ENCODE assay signal across 16 cellular contexts in the genomic region with DNA sequence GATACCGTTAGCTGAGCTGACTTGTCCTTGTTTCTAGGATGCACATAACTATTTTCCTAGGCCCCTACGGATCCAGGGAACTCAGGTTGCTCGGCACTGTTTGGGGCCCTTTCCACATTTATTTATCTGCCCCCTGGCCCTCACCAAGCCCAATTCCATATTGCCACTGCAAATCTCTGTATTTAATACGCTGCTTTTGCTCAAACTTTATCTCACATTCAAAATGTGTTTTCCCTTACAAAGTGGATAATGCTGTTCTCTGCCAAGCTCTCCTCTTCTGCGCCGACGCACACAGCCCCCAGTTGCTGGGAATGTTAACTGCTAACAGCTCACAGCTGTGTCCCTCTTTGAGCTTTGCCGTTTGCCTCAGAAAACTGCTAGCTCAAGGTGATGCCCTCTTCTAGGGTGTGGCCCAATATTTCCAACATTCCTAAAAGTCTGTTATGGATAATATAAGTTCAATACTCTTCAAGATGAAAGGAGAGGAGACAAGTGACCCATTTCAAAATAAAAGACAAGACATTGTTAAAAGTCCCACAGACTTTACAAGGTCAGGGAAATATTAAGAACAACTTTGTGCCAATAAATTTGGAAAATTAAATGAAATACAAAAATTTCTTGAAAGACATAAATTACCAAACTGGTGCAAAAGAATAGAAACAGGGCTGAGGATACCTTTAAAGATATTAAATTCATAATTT.
"Had no signal": no experiment of that assay in that cellular context is flagged by ENCODE, and none has a peak within 500 bp of the region (broad histone marks: within the 10 kb centered on the region; RNA-seq: fewer than 3 reads in every experiment).

No MANE protein-coding gene starts in this region.

- H3K27ac Mint-ChIP-seq: activated CD4-positive, alpha-beta memory T cell treated with anti-CD3 and anti-CD28 coated beads, Interleukin-2, amount 10 ng/mL, durations not matched to agents 7 days and 5 days; activated CD4-positive, alpha-beta T cell treated with anti-CD3 and anti-CD28 coated beads for 36 hours; activated naive CD8-positive, alpha-beta T cell; progenitor cell of endocrine pancreas; stimulated activated naive CD8-positive, alpha-beta T cell treated with anti-CD3 and anti-CD28 coated beads, Interleukin-15, amount 100 ng/mL, for 72 hours had no signal

- H3K27ac ChIP-seq: foreskin keratinocyte, left lung, neutrophil, testis, vagina, VCaP had no signal

- H3K4me3 Mint-ChIP-seq: activated CD4-positive, alpha-beta memory T cell treated with anti-CD3 and anti-CD28 coated beads, Interleukin-2, amount 10 ng/mL, durations not matched to agents 7 days and 5 days; activated CD4-positive, alpha-beta T cell treated with anti-CD3 and anti-CD28 coated beads for 36 hours; activated naive CD8-positive, alpha-beta T cell; stimulated activated naive CD8-positive, alpha-beta T cell treated with anti-CD3 and anti-CD28 coated beads, Interleukin-15, amount 100 ng/mL, for 72 hours had no signal

- H3K27me3 ChIP-seq: foreskin keratinocyte, left lung, neutrophil, testis, vagina had no signal

- H3K9me3 Mint-ChIP-seq: activated CD4-positive, alpha-beta memory T cell treated with anti-CD3 and anti-CD28 coated beads, Interleukin-2, amount 10 ng/mL, durations not matched to agents 7 days and 5 days; stimulated activated naive CD8-positive, alpha-beta T cell treated with anti-CD3 and anti-CD28 coated beads, Interleukin-15, amount 100 ng/mL, for 72 hours had no signal

- H3K36me3 ChIP-seq: left lung, neutrophil, vagina had no signal

- DNase-seq: activated CD4-positive, alpha-beta memory T cell treated with anti-CD3 and anti-CD28 coated beads, Interleukin-2, amount 10 ng/mL, durations not matched to agents 7 days and 5 days; activated CD4-positive, alpha-beta T cell treated with anti-CD3 and anti-CD28 coated beads for 36 hours; activated gamma-delta T cell; activated T-cell treated with anti-CD3 and anti-CD28 coated beads, Interleukin-2, amount 50 U/mL, for 48 hours; dermis blood vessel endothelial cell; foreskin keratinocyte; left lung; stimulated activated CD4-positive, alpha-beta T cell treated with anti-CD3 and anti-CD28 coated beads, Interleukin-4, amount 100 ng/mL, for 1 hour; stimulated activated naive CD8-positive, alpha-beta T cell treated with anti-CD3 and anti-CD28 coated beads, Interleukin-15, amount 100 ng/mL, for 72 hours; T1000; testis had no signal

- H3K9me3 ChIP-seq: left lung, neutrophil, testis, vagina had no signal

- ATAC-seq: activated CD4-positive, alpha-beta T cell treated with anti-CD3 and anti-CD28 coated beads for 36 hours; foreskin keratinocyte; left lung; stimulated activated naive CD8-positive, alpha-beta T cell treated with anti-CD3 and anti-CD28 coated beads, Interleukin-15, amount 100 ng/mL, for 72 hours had no signal

- H3K4me1 Mint-ChIP-seq: activated CD4-positive, alpha-beta memory T cell treated with anti-CD3 and anti-CD28 coated beads, Interleukin-2, amount 10 ng/mL, durations not matched to agents 7 days and 5 days; activated CD4-positive, alpha-beta T cell treated with anti-CD3 and anti-CD28 coated beads for 36 hours; stimulated activated naive CD8-positive, alpha-beta T cell treated with anti-CD3 and anti-CD28 coated beads, Interleukin-15, amount 100 ng/mL, for 72 hours had no signal

- H3K4me1 ChIP-seq: foreskin keratinocyte, left lung, vagina had no signal

- H3K4me3 ChIP-seq: left lung, testis, vagina had no signal

- H3K36me3 Mint-ChIP-seq: activated naive CD8-positive, alpha-beta T cell had no signal
